Comparison of ENCODE assay signal across 8 cellular contexts in the genomic region with DNA sequence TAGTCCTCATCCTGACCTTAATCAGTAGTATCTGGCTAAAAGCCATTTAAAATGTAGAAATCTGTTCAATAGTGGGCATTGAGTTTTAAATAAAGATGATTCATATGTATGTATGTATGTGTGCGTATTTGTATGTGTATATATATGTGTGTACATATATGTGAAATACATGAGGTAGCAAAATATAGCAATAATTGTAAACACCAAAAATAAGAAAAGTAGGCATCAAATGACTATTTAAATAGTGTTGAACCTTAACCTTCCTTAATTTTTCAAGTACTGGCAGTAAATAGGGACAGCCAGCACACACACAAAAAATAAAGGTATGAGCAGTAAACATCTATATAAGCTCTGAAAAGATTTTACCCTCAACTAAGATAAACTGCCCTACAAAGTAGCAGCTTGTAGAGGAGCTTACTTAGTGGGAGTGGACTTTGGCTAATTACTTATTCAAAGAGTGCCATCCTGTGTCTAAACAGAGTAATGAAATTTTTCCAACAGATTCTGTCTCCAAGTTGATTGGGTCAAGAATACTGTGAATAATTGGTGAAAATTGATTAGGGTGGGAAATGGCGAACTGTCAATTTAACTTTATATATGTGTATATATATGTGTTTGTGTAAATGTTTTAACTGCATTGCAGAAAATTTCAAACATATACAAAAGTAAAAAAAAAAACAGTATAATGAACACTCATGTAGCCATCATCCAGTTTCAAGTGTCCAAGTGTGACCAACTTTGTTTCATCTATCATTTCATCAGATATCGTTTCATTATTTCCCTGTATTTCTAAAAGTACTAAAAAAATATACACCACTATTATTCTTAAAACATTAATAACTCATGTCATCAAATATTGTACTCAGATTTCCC. TPM values are rescaled to one million over a fixed set of nuclear protein-coding genes. Genes with fewer than 3 reads are reported as not detected.
DNase-seq lines count a peak whose midpoint lies in the region; ATAC-seq lines count a peak whose summit lies in the region.

No MANE protein-coding gene starts in this region.

- no peak for DNase-seq in activated naive CD4-positive, alpha-beta T cell (lab: John Stamatoyannopoulos, UW)
- DNase-seq in MV-4-11 (lab: John Stamatoyannopoulos, UW) = peak; percentile 59
- DNase-seq in SW480 (ENCODE audit: low spot score) = peak; percentile 77
- DNase-seq in naive thymus-derived CD4-positive, alpha-beta T cell = peak in 6 of 9 donors; percentile 8 to 53 (median 42)
- DNase-seq in posterior vena cava (ENCODE audit: low spot score) = no peak

- H3K4me1 ChIP-seq in naive thymus-derived CD4-positive, alpha-beta T cell (ENCODE audit: control insufficient read depth in 2 of 2, insufficient read depth in 2 of 2, low read length in 2 of 2) = peaks cover 3 to 5% of the 10 kb centered on the region in 2 donors

- H3K4me3 Mint-ChIP-seq in activated naive CD4-positive, alpha-beta T cell treated with anti-CD3 and anti-CD28 coated beads, Interleukin-2, amount 50 U/mL, for 24 hours = no peak overlapping the region
- peak overlapping the region in 2 of 10 donors; percentile 94 for H3K4me3 Mint-ChIP-seq in naive thymus-derived CD4-positive, alpha-beta T cell

- peak; percentile 36 for ATAC-seq in HG02610 (IDR thresholded peaks at IDR 0.05; ENCODE audit: unreplicated experiment)
- ATAC-seq in esophagus mucosa = peak; percentile 74
- ATAC-seq in naive thymus-derived CD4-positive, alpha-beta T cell = peak; percentile 70

- CTCF ChIA-PET in naive thymus-derived CD4-positive, alpha-beta T cell (lab: Charles Lee) = interaction anchor here (0.7 to 4.2 kb wide), 18 partner anchors 11 to 1255 kb away, joined by 3 to 26 read pairs (median 4); no protein-coding TSS in a partner anchor

- H3K4me3 ChIP-seq in naive thymus-derived CD4-positive, alpha-beta T cell (ENCODE audit: low read length) = peak overlapping the region; percentile 70

- intact Hi-C loops in naive thymus-derived CD4-positive, alpha-beta T cell (cut with micrococcal nuclease) = loop anchor here (1.0 to 5.0 kb wide), 11 partner anchors 101 to 1255 kb away; a partner anchor contains a TSS
- intact Hi-C loops in posterior vena cava (cut with DNase I) = loop anchor here (10.0 kb wide), 5 partner anchors 379 to 849 kb away; no protein-coding TSS in a partner anchor

- H3K9me3 Mint-ChIP-seq in activated naive CD4-positive, alpha-beta T cell treated with anti-CD3 and anti-CD28 coated beads, Interleukin-2, amount 50 U/mL, for 24 hours = no peaks in the 10 kb centered on the region
- no peaks in the 10 kb centered on the region for H3K9me3 Mint-ChIP-seq in naive thymus-derived CD4-positive, alpha-beta T cell

- peaks cover 8% of the 10 kb centered on the region for H3K4me1 Mint-ChIP-seq in activated naive CD4-positive, alpha-beta T cell treated with anti-CD3 and anti-CD28 coated beads, Interleukin-2, amount 50 U/mL, for 24 hours
- peaks cover 5 to 20% (median 8%) of the 10 kb centered on the region in 7 donors for H3K4me1 Mint-ChIP-seq in naive thymus-derived CD4-positive, alpha-beta T cell

- no peaks in the 10 kb centered on the region for H3K36me3 Mint-ChIP-seq in activated naive CD4-positive, alpha-beta T cell treated with anti-CD3 and anti-CD28 coated beads, Interleukin-2, amount 50 U/mL, for 24 hours
- H3K36me3 Mint-ChIP-seq in naive thymus-derived CD4-positive, alpha-beta T cell = no peaks in the 10 kb centered on the region

- peak overlapping the region; percentile 90 for H3K27ac Mint-ChIP-seq in activated naive CD4-positive, alpha-beta T cell treated with anti-CD3 and anti-CD28 coated beads, Interleukin-2, amount 50 U/mL, for 24 hours
- H3K27ac Mint-ChIP-seq in naive thymus-derived CD4-positive, alpha-beta T cell = peak overlapping the region in 8 of 9 donors; percentile 81 to 98 (median 92)

- POLR2A ChIA-PET in naive thymus-derived CD4-positive, alpha-beta T cell (lab: Charles Lee) = interaction anchor here (0.7 to 1.3 kb wide), 3 partner anchors 79 to 715 kb away, joined by 3 read pairs; a partner anchor contains a TSS

- no peaks in the 10 kb centered on the region for H3K27me3 ChIP-seq in naive thymus-derived CD4-positive, alpha-beta T cell (ENCODE audit: control insufficient read depth in 2 of 2, insufficient read depth in 2 of 2, low read length in 2 of 2)

- peak overlapping the region; percentile 73 for H3K27ac ChIP-seq in naive thymus-derived CD4-positive, alpha-beta T cell (ENCODE audit: low read depth, low read length)

- no peaks in the 10 kb centered on the region for H3K9me3 ChIP-seq in naive thymus-derived CD4-positive, alpha-beta T cell (ENCODE audit: control insufficient read depth in 2 of 3, low read length in 3 of 3)

- H3K36me3 ChIP-seq in naive thymus-derived CD4-positive, alpha-beta T cell (ENCODE audit: control insufficient read depth in 2 of 3, insufficient read depth in 3 of 3, low read length in 3 of 3) = no peaks in the 10 kb centered on the region

- no peaks in the 10 kb centered on the region for H3K27me3 Mint-ChIP-seq in activated naive CD4-positive, alpha-beta T cell treated with anti-CD3 and anti-CD28 coated beads, Interleukin-2, amount 50 U/mL, for 24 hours
- H3K27me3 Mint-ChIP-seq in naive thymus-derived CD4-positive, alpha-beta T cell = no peaks in the 10 kb centered on the region

RNA-seq across cellular contexts. Expression of a gene that starts 2.0 kb away (rescaled TPM):
- total RNA-seq in esophagus mucosa = 1.2 TPM
- total RNA-seq in naive thymus-derived CD4-positive, alpha-beta T cell = 1 to 10 TPM in 4 of 5 experiments, under 1 TPM in 1; 0.63 to 4.5 (median 2.6) TPM
- under 1 TPM; 0.14 to 0.39 TPM for polyA plus RNA-seq in naive thymus-derived CD4-positive, alpha-beta T cell
- 10 to 100 TPM in 1 of 2 donors, 1 to 10 TPM in 1; 5.5 to 14.4 TPM for total RNA-seq in posterior vena cava

Comparison
In these comparisons a context has a peak if more than half of its experiments do, and no peak if none do; other contexts are left out.
1. DNase-seq: peak in MV-4-11 (single experiment), SW480 (single experiment) and naive thymus-derived CD4-positive, alpha-beta T cell (6 of 9); none in activated naive CD4-positive, alpha-beta T cell (0 of 4) and posterior vena cava (single experiment).
2. Peak in every context shown above with its lines, with median percentiles within 50 percentile points of each other: ATAC-seq.